1 cellular context compared by ENCODE assay signal in the genomic region with DNA sequence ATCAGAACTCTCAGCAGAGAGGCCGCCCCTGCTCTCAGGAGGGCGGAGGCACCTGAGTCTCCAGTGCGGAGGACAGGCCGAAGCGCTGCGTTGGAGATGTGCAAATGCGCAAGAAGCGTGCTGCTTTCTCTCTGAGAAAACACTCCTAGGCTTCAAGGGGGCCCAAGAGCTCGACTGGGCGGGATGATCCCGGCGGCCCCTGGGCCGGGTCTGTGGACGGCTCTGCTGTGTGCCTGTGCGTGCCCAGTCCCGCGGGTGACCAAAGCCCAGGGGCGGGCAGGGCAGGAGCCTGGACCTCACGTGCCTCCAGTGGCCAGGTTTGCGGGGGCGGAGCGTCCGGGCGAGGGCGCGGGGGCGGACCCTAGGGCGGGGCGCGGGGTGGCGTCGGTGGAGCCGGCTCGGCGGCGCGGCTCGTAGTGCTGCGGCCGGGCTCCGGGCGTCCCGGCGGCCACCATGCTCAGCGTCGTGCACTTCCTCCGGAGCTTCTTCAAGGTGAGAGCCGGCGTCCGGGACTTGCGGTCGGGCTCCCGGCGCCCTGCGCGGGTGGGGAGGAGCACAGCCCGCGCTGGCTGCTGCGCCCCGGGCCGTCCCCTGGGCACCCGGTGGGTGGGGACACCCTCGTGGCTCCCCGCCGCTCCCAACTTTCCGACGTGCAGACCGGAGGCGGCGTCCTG.
TF ChIP-seq lines count a peak whose summit lies in the region.

A gene with protein sequence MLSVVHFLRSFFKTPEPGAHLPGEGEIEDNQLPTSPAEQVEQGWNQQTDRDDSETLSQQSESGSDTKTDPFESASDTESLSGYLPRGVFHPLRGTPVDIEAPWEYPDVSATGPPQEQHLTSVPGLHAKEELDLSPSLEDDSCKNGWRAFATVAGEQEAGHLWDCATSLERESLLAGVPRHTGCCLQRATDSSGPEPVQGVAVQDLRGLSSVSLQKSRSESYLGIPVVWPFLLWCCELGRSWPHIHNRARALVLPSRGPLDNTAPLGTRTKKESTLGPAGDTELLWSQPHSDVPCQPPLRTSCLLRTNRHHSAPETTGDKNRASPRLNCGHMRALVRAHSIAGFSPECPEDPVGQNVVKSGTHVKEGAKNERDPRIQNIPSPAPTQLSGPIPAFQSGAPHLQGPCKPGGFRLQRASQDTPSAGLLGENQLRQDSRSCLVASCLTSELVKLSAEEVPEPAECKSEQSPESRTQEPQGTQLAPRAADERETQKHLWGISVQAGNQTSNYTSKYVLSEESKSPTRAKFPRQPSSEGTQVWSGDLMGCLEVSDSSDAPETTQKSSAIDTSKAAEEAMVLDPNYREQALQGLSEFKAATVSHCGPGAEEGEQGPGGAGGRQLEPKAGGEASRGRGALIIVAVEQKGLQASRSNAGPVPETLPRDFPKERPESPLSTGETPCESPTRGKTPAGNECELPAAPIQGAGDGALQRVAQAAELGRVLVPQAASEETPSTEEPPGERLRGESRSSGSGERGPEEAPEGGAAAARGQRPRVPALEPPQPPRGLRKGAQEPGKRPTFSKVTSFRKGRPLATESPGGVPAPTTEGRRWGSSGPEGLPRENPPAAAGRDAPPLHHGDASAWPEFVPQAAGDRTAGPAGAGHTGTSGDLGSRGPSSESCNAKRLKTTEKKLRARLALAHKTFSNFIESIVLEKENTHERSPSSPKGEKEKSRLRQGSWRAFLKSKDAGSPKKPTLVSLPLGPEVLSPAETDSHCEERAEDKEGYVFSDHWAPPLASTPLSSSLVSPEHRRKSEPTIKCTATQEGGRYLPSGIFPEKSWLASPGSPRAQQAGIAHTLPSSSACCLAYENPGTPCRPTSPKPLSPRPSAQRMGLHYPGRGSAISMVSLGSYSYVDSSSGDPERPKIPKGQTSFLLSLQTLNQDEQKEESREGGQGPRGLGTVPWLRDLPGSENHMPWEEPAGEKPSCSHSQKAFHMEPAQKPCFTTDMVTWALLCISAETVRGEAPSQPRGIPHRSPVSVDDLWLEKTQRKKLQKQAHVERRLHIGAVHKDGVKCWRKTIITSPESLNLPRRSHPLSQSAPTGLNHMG (N-terminal part only) (plus strand): TSS at position 414 of the 674 bp plus-strand sequence. CDS start 40 bp downstream, at position 454.

TF ChIP-seq in WTC11, 78 proteins besides CTCF, POLR2A, EP300 and RAD21 (continued from another document):
- TF ChIP-seq, protein P1, sequence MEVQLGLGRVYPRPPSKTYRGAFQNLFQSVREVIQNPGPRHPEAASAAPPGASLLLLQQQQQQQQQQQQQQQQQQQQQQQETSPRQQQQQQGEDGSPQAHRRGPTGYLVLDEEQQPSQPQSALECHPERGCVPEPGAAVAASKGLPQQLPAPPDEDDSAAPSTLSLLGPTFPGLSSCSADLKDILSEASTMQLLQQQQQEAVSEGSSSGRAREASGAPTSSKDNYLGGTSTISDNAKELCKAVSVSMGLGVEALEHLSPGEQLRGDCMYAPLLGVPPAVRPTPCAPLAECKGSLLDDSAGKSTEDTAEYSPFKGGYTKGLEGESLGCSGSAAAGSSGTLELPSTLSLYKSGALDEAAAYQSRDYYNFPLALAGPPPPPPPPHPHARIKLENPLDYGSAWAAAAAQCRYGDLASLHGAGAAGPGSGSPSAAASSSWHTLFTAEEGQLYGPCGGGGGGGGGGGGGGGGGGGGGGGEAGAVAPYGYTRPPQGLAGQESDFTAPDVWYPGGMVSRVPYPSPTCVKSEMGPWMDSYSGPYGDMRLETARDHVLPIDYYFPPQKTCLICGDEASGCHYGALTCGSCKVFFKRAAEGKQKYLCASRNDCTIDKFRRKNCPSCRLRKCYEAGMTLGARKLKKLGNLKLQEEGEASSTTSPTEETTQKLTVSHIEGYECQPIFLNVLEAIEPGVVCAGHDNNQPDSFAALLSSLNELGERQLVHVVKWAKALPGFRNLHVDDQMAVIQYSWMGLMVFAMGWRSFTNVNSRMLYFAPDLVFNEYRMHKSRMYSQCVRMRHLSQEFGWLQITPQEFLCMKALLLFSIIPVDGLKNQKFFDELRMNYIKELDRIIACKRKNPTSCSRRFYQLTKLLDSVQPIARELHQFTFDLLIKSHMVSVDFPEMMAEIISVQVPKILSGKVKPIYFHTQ (CRISPR knock-in tag; IDR thresholded peaks at IDR 0.05) = no peak
- TF ChIP-seq, protein P2, sequence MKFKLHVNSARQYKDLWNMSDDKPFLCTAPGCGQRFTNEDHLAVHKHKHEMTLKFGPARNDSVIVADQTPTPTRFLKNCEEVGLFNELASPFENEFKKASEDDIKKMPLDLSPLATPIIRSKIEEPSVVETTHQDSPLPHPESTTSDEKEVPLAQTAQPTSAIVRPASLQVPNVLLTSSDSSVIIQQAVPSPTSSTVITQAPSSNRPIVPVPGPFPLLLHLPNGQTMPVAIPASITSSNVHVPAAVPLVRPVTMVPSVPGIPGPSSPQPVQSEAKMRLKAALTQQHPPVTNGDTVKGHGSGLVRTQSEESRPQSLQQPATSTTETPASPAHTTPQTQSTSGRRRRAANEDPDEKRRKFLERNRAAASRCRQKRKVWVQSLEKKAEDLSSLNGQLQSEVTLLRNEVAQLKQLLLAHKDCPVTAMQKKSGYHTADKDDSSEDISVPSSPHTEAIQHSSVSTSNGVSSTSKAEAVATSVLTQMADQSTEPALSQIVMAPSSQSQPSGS (CRISPR knock-in tag; IDR thresholded peaks at IDR 0.05; ENCODE audit: borderline replicate concordance, low read depth) = no peak
- TF ChIP-seq, protein P3, sequence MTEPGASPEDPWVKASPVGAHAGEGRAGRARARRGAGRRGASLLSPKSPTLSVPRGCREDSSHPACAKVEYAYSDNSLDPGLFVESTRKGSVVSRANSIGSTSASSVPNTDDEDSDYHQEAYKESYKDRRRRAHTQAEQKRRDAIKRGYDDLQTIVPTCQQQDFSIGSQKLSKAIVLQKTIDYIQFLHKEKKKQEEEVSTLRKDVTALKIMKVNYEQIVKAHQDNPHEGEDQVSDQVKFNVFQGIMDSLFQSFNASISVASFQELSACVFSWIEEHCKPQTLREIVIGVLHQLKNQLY (CRISPR knock-in tag; IDR thresholded peaks at IDR 0.05) = no peak
- TF ChIP-seq SMAD3 (CRISPR knock-in tag; IDR thresholded peaks at IDR 0.05; ENCODE audit: borderline replicate concordance) (no peak), ZBTB21 (CRISPR knock-in tag; IDR thresholded peaks at IDR 0.05; ENCODE audit: borderline replicate concordance) (peak; percentile 25; the same call in 1 of the 2 replicates), FOXP1 (CRISPR knock-in tag; IDR thresholded peaks at IDR 0.05; ENCODE audit: borderline replicate concordance) (peak; percentile 56; the same call in 1 of the 2 replicates), MYBL2 (CRISPR knock-in tag; IDR thresholded peaks at IDR 0.05) (no peak; the same call in 1 of the 2 replicates)
- TF ChIP-seq, protein P4, sequence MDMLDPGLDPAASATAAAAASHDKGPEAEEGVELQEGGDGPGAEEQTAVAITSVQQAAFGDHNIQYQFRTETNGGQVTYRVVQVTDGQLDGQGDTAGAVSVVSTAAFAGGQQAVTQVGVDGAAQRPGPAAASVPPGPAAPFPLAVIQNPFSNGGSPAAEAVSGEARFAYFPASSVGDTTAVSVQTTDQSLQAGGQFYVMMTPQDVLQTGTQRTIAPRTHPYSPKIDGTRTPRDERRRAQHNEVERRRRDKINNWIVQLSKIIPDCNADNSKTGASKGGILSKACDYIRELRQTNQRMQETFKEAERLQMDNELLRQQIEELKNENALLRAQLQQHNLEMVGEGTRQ (CRISPR knock-in tag; IDR thresholded peaks at IDR 0.05) = peak; percentile 80
- TF ChIP-seq, protein P5, sequence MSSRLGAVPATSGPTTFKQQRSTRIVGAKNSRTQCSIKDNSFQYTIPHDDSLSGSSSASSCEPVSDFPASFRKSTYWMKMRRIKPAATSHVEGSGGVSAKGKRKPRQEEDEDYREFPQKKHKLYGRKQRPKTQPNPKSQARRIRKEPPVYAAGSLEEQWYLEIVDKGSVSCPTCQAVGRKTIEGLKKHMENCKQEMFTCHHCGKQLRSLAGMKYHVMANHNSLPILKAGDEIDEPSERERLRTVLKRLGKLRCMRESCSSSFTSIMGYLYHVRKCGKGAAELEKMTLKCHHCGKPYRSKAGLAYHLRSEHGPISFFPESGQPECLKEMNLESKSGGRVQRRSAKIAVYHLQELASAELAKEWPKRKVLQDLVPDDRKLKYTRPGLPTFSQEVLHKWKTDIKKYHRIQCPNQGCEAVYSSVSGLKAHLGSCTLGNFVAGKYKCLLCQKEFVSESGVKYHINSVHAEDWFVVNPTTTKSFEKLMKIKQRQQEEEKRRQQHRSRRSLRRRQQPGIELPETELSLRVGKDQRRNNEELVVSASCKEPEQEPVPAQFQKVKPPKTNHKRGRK (CRISPR knock-in tag; IDR thresholded peaks at IDR 0.05; ENCODE audit: borderline replicate concordance) = no peak
